ENCODE assay signal across 15 cellular contexts in the genomic region with DNA sequence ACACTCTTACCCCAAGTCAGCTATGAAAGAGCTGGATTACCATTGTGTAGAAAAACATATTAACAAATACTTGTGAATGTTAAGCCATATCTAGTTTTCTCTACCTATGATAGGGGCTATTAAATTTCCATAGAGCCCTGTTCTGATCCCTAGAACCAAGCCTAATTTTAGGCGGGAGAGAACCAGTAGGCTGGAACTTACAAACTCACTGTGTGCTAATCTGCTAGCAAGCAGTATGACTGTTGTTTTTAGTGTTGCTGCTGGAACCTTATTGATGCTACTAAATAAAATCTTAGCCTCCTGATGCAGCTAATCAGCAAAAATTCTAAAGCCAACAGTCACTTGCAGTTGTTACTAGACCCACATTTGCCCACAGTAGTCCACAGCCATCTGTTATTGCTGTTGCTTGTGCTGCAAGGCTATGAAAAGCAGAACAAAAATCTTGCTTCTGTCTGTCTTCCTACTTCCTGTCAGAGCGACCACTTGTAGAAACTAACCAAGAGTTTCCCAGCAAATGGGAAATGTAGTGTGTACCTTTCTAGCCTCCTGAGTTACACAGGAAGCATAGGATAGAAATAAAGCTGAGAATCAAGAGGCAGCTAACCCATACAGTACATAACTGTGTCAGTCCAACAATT.
DNase-seq lines count a peak whose midpoint lies in the region; ATAC-seq and TF ChIP-seq lines count a peak whose summit lies in the region.
"Had no signal": no experiment of that assay in that cellular context is flagged by ENCODE, and none has a peak within 500 bp of the region (broad histone marks: within the 10 kb centered on the region; RNA-seq: fewer than 3 reads in every experiment).

No MANE protein-coding gene starts in this region.

- ATAC-seq in HG02588 (IDR thresholded peaks at IDR 0.05; ENCODE audit: unreplicated experiment) = peak; percentile 30

- intact Hi-C loops in OCI-LY7 (cut with micrococcal nuclease; ENCODE audit: unreplicated experiment) = no loop called here

- H3K4me2 ChIP-seq in BLaER1 treated with 17β-estradiol and CSF1 and Interleukin-3, amounts not matched to agents 10 nM and 100 nM = peak overlapping the region; percentile 6 to 69 (median 43); a peak in 18 of 22 replicates
- no peak overlapping the region for H3K4me2 ChIP-seq in OCI-LY7 (ENCODE audit: low read length)

- CTCF ChIA-PET in OCI-LY7 (lab: Charles Lee; ENCODE audit: unreplicated experiment) = no interaction called here

- no TSS peak for BruUV-seq in OCI-LY7 (replicated peaks; lab: Mats Ljungman, UMichigan)

- peaks cover 19 to 40% (median 30%) of the 10 kb centered on the region in 10 experiments for H3K4me1 ChIP-seq in BLaER1 treated with 17β-estradiol and CSF1 and Interleukin-3, amounts not matched to agents 10 nM and 100 nM
- peaks cover 11% of the 10 kb centered on the region for H3K4me1 ChIP-seq in OCI-LY7 (ENCODE audit: insufficient read depth, low read length, poor library complexity, severe bottlenecking)
- no peaks in the 10 kb centered on the region for H3K4me1 ChIP-seq in right atrium auricular region
- H3K4me1 ChIP-seq: parathyroid adenoma had no signal

- no peak for TF ChIP-seq POLR2A in erythroblast (IDR thresholded peaks at IDR 0.05; ENCODE audit: low read length)

- DNase-seq in OCI-LY7 (ENCODE audit: low spot score) (peak; percentile 13), myocyte (ENCODE audit: low read depth) (peak; percentile 47), right atrium auricular region (ENCODE audit: low spot score) (no peak), NCI-H2029 treated with DMSO at 0.1 percent for 48 hours (lab: John Stamatoyannopoulos, UW) (no peak), erythroblast (lab: John Stamatoyannopoulos, UW) (no peak), SHP77 (lab: John Stamatoyannopoulos, UW) (no peak)
- DNase-seq: activated CD4-positive, alpha-beta T cell treated with anti-CD3 and anti-CD28 coated beads, Interleukin-2, amount 50 U/mL, for 48 hours; activated effector memory CD4-positive, alpha-beta T cell treated with anti-CD3 and anti-CD28 coated beads, Interleukin-2, amount 50 U/mL, for 16 hours; dorsolateral prefrontal cortex; HFFc6; NCI-H187 treated with DMSO at 0.1 percent for 48 hours; stimulated activated CD8-positive, alpha-beta memory T cell treated with anti-CD3 and anti-CD28 coated beads, Interleukin-4, amount 100 ng/mL, for 48 hours had no signal

- peak overlapping the region in 7 of 11 experiments; percentile 1 to 84 (median 25); a peak in 12 of 22 replicates for H3K27ac ChIP-seq in BLaER1 treated with 17β-estradiol and CSF1 and Interleukin-3, amounts not matched to agents 10 nM and 100 nM
- H3K27ac ChIP-seq in OCI-LY7 (ENCODE audit: low read depth, low read length, poor library complexity, severe bottlenecking) (no peak overlapping the region), right atrium auricular region (no peak overlapping the region)
- H3K27ac ChIP-seq: dorsolateral prefrontal cortex, parathyroid adenoma had no signal

- H4K20me1 ChIP-seq in BLaER1 treated with 17β-estradiol and CSF1 and Interleukin-3, amounts not matched to agents 10 nM and 100 nM = no peaks in the 10 kb centered on the region
- no peaks in the 10 kb centered on the region for H4K20me1 ChIP-seq in OCI-LY7 (ENCODE audit: insufficient read depth, low read length)

- no peaks in the 10 kb centered on the region for H3K27me3 ChIP-seq in BLaER1 treated with 17β-estradiol and CSF1 and Interleukin-3, amounts not matched to agents 10 nM and 100 nM
- H3K27me3 ChIP-seq in right atrium auricular region = no peaks in the 10 kb centered on the region
- H3K27me3 ChIP-seq: dorsolateral prefrontal cortex had no signal

- H3K36me3 ChIP-seq in BLaER1 treated with 17β-estradiol and CSF1 and Interleukin-3, amounts not matched to agents 10 nM and 100 nM = no peaks in the 10 kb centered on the region
- no peaks in the 10 kb centered on the region for H3K36me3 ChIP-seq in OCI-LY7 (ENCODE audit: insufficient read depth, low read length)
- no peaks in the 10 kb centered on the region for H3K36me3 ChIP-seq in right atrium auricular region

- peaks cover 0 to 7% (median 5%) of the 10 kb centered on the region in 11 experiments; a peak in 14 of 22 replicates for H3K9me3 ChIP-seq in BLaER1 treated with 17β-estradiol and CSF1 and Interleukin-3, amounts not matched to agents 10 nM and 100 nM (replicated peaks in 1 of 11)
- no peaks in the 10 kb centered on the region for H3K9me3 ChIP-seq in OCI-LY7 (ENCODE audit: low read length)
- H3K9me3 ChIP-seq in right atrium auricular region = no peaks in the 10 kb centered on the region

- POLR2A ChIA-PET in OCI-LY7 (lab: Charles Lee) = no interaction called here

- no peak for TF ChIP-seq CTCF in OCI-LY7 (conservative IDR thresholded peaks at IDR 0.05; ENCODE audit: low read length)
- TF ChIP-seq CTCF in right atrium auricular region (IDR thresholded peaks at IDR 0.05) = no peak

- no peak overlapping the region for H3K4me3 ChIP-seq in BLaER1 treated with 17β-estradiol and CSF1 and Interleukin-3, amounts not matched to agents 10 nM and 100 nM
- H3K4me3 ChIP-seq in OCI-LY7 (ENCODE audit: low read depth, low read length, poor library complexity, severe bottlenecking) = no peak overlapping the region
- no peak overlapping the region for H3K4me3 ChIP-seq in right atrium auricular region
- H3K4me3 ChIP-seq: dorsolateral prefrontal cortex had no signal

- H2AFZ ChIP-seq in OCI-LY7 (ENCODE audit: low read length) = 0 out of 2 replicates have a peak overlapping the region, but pooled peaks have one; percentile 18
- H2AFZ ChIP-seq: parathyroid adenoma had no signal

- H3K9me2 ChIP-seq in OCI-LY7 (ENCODE audit: insufficient read depth, low read length) = no peaks in the 10 kb centered on the region

- H3K79me2 ChIP-seq in OCI-LY7 (ENCODE audit: insufficient read depth, low read depth, low read length) = no peaks in the 10 kb centered on the region
- H3K79me2 ChIP-seq: parathyroid adenoma had no signal

- H3K9ac ChIP-seq in BLaER1 treated with 17β-estradiol and CSF1 and Interleukin-3, amounts not matched to agents 10 nM and 100 nM = no peak overlapping the region
- H3K9ac ChIP-seq: parathyroid adenoma had no signal

Comparison
In these comparisons a context has a peak if more than half of its experiments do, and no peak if none do; other contexts are left out.
1. H3K27ac ChIP-seq: peak in BLaER1 treated with 17β-estradiol and CSF1 and Interleukin-3, amounts not matched to agents 10 nM and 100 nM (7 of 11); none in OCI-LY7 (single experiment) and right atrium auricular region (0 of 2).
2. DNase-seq: peak in OCI-LY7 (single experiment) and myocyte (single experiment); none in right atrium auricular region (single experiment), NCI-H2029 treated with DMSO at 0.1 percent for 48 hours (single experiment), erythroblast (0 of 2) and SHP77 (0 of 2).